ENCODE assay signal across 1 cellular context in genomic region chr2:47028171-47028570, GRCh38.
TF ChIP-seq lines count a peak whose summit lies in the region.

No MANE protein-coding gene starts in this region.

TF ChIP-seq in SK-N-SH treated with all-trans-retinoic acid at 6 μM for 48 hours, 23 proteins besides CTCF, POLR2A, EP300 and RAD21 (continued from another document):
- no peak for TF ChIP-seq CREB5 (CRISPR knock-in tag; IDR thresholded peaks at IDR 0.05; ENCODE audit: low read depth)
